In the genomic region with DNA sequence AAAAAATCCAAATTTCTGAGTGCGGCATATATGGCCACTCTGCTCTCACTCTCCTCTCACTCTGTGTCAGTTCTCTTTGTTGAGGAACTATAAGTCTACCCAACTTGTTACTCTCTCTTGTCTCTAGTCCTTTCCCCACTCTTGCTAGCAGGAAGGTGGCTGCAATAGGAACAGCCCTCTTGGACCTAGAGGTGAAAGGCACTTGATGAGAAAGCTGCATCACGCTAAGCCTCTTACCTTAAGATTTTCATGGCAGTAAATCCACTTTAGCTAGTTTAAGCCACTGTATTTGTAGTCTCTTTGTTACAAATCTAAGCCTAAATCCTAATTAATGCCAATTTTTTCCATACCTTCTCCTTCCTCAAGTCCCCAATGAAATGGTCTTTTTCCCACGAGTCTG, we compare ENCODE assay signal across 19 cellular contexts.
DNase-seq lines count a peak whose midpoint lies in the region; ATAC-seq and TF ChIP-seq lines count a peak whose summit lies in the region.
"Had no signal": no experiment of that assay in that cellular context is flagged by ENCODE, and none has a peak within 500 bp of the region (broad histone marks: within the 10 kb centered on the region; RNA-seq: fewer than 3 reads in every experiment).

No MANE protein-coding gene starts in this region.

- no peaks in the 10 kb centered on the region for H3K27me3 Mint-ChIP-seq in osteocyte (ENCODE audit: unreplicated experiment)
- H3K27me3 Mint-ChIP-seq: B cell; CD4-positive, alpha-beta T cell had no signal

- no peaks in the 10 kb centered on the region for H3K9me3 ChIP-seq in WERI-Rb-1 (ENCODE audit: severe bottlenecking)
- H3K9me3 ChIP-seq: A549; BLaER1 treated with 17β-estradiol and CSF1 and Interleukin-3, amounts not matched to agents 10 nM and 100 nM; Caco-2 had no signal

- H3K4me3 ChIP-seq in WERI-Rb-1 (ENCODE audit: low read depth, low read length) (no peak overlapping the region), retinal pigment epithelial cell (ENCODE audit: low read length) (no peak overlapping the region)
- H3K4me3 ChIP-seq: A549; BLaER1 treated with 17β-estradiol and CSF1 and Interleukin-3, amounts not matched to agents 10 nM and 100 nM had no signal

- H3K36me3 Mint-ChIP-seq in osteocyte (ENCODE audit: unreplicated experiment): no peaks in the 10 kb centered on the region
- H3K36me3 Mint-ChIP-seq: CD8-positive, alpha-beta T cell had no signal

- ATAC-seq in GM18870 (IDR thresholded peaks at IDR 0.05; ENCODE audit: unreplicated experiment): no peak
- ATAC-seq: A549; CD8-positive, alpha-beta T cell had no signal

- H3K27ac ChIP-seq in WERI-Rb-1: no peak overlapping the region
- H3K27ac ChIP-seq: 22Rv1; A549; BLaER1 treated with 17β-estradiol and CSF1 and Interleukin-3, amounts not matched to agents 10 nM and 100 nM; C4-2B had no signal

- peaks cover 63% of the 10 kb centered on the region for H3K27me3 ChIP-seq in WERI-Rb-1 (ENCODE audit: insufficient read depth, low read depth, severe bottlenecking)
- H3K27me3 ChIP-seq: BLaER1 treated with 17β-estradiol and CSF1 and Interleukin-3, amounts not matched to agents 10 nM and 100 nM had no signal

- no peaks in the 10 kb centered on the region for H3K36me3 ChIP-seq in WERI-Rb-1
- H3K36me3 ChIP-seq: BLaER1 treated with 17β-estradiol and CSF1 and Interleukin-3, amounts not matched to agents 10 nM and 100 nM had no signal

- no peaks in the 10 kb centered on the region for H3K4me1 Mint-ChIP-seq in osteocyte (ENCODE audit: unreplicated experiment)
- H3K4me1 Mint-ChIP-seq: B cell had no signal

- no peak overlapping the region for H3K27ac Mint-ChIP-seq in osteocyte (ENCODE audit: unreplicated experiment)
- H3K27ac Mint-ChIP-seq: B cell; CD4-positive, alpha-beta T cell; CD8-positive, alpha-beta T cell had no signal

- no peak for TF ChIP-seq CTCF in WERI-Rb-1 (IDR thresholded peaks at IDR 0.05; ENCODE audit: low read depth, low read length)
- no peak for TF ChIP-seq CTCF in retinal pigment epithelial cell (conservative IDR thresholded peaks at IDR 0.05; ENCODE audit: low read depth, low read length)
- TF ChIP-seq CTCF in osteocyte (IDR thresholded peaks at IDR 0.05): no peak

- H3K9me3 Mint-ChIP-seq in osteocyte (ENCODE audit: unreplicated experiment): no peaks in the 10 kb centered on the region
- H3K9me3 Mint-ChIP-seq: CD8-positive, alpha-beta T cell had no signal

- no peak overlapping the region for H3K4me3 Mint-ChIP-seq in osteocyte (ENCODE audit: unreplicated experiment)
- H3K4me3 Mint-ChIP-seq: B cell; CD4-positive, alpha-beta T cell; CD8-positive, alpha-beta T cell had no signal

- peak; percentile 53 for DNase-seq in D341Med (ENCODE audit: low spot score)
- DNase-seq in NCI-H82 (lab: John Stamatoyannopoulos, UW): peak; percentile 87
- peak; percentile 55 for DNase-seq in WERI-Rb-1
- peak; percentile 26 for DNase-seq in retinal pigment epithelial cell (ENCODE audit: low read depth)
- DNase-seq in SW480 (ENCODE audit: low spot score): no peak
- no peak for DNase-seq in osteocyte (ENCODE audit: extremely low spot score, unreplicated experiment)
- DNase-seq: AML-193; Caco-2; Calu3; CD4-positive, alpha-beta T cell; CD8-positive, alpha-beta T cell; DMS79 treated with DMSO at 0.1 percent for 48 hours; GF-D8 had no signal

Comparison
In these comparisons a context has a peak if more than half of its experiments do, and no peak if none do; other contexts are left out.
1. DNase-seq: peak in D341Med (single experiment), NCI-H82 (single experiment), WERI-Rb-1 (single experiment) and retinal pigment epithelial cell (single experiment); none in SW480 (single experiment) and osteocyte (single experiment).